Comparison of ENCODE assay signal across 8 cellular contexts in the genomic region with DNA sequence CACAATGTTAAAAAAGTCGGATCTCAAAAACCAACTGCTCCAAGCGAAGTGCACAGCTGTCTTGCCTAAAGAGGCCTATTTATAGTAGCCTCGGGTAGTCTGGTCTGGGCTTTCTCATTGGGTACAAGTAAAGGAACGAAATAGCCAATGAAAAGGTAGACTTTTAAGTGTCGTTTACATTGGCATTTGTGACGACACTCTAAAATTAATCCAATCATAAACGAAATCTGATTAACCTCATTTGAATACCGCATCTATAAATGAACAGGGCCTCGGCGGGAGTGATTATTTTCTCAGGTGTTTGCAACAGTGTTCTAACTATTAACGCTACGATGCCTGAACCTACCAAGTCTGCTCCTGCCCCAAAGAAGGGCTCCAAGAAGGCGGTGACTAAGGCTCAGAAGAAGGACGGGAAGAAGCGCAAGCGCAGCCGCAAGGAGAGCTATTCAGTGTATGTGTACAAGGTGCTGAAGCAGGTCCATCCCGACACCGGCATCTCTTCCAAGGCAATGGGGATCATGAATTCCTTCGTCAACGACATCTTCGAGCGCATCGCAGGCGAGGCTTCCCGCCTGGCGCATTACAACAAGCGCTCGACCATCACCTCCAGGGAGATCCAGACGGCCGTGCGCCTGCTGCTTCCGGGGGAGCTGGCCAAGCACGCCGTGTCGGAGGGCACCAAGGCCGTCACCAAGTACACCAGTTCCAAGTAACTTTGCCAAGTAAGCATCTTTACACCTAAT.
DNase-seq lines count a peak whose midpoint lies in the region; ATAC-seq and TF ChIP-seq lines count a peak whose summit lies in the region.

No MANE protein-coding gene starts in this region.

- no peak overlapping the region for H2AFZ ChIP-seq in DND-41 (ENCODE audit: low read depth, low read length)
- H2AFZ ChIP-seq in GM23248, result peak overlapping the region; percentile 63

- H3K27me3 ChIP-seq in DND-41 (ENCODE audit: insufficient read depth, low read length, poor library complexity), result no peaks in the 10 kb centered on the region
- H3K27me3 ChIP-seq in GM23248 (replicated peaks; ENCODE audit: insufficient read depth), result no peaks in the 10 kb centered on the region

- peaks cover 0 to 3% (median 2%) of the 10 kb centered on the region in 3 donors for H3K36me3 Mint-ChIP-seq in naive thymus-derived CD8-positive, alpha-beta T cell

- peaks cover 36% of the 10 kb centered on the region for H3F3A ChIP-seq in GM23248 (ENCODE audit: insufficient read depth)

- ATAC-seq in DND-41 (ENCODE audit: insufficient read depth, low read depth), result peak; percentile 67
- peak; percentile 71 to 73 for ATAC-seq in naive thymus-derived CD8-positive, alpha-beta T cell

- POLR2A ChIA-PET in naive thymus-derived CD8-positive, alpha-beta T cell (lab: Charles Lee), result interaction anchor here (0.8 to 8.4 kb wide), 48 partner anchors 11 to 1736 kb away, joined by 3 to 1613 read pairs (median 29); a partner anchor contains a TSS

- H3K9me3 ChIP-seq in DND-41 (ENCODE audit: insufficient read depth, low read length, severe bottlenecking) (no peaks in the 10 kb centered on the region), GM23248 (ENCODE audit: low read depth) (no peaks in the 10 kb centered on the region)

- H3K9me3 Mint-ChIP-seq in naive thymus-derived CD8-positive, alpha-beta T cell, result no peaks in the 10 kb centered on the region

- peaks cover 34% of the 10 kb centered on the region for H3K4me1 ChIP-seq in DND-41 (ENCODE audit: insufficient read depth, low read length)
- peaks cover 16% of the 10 kb centered on the region for H3K4me1 ChIP-seq in GM23248 (ENCODE audit: insufficient read depth)

- DNase-seq in DND-41 (peak; percentile 93), GM23248 (peak; percentile 97), Kasumi-1 (lab: John Stamatoyannopoulos, UW) (peak; percentile 99 to 100), RPMI7951 (ENCODE audit: low read depth) (peak; percentile 99), fibroblast of peridontal ligament (ENCODE audit: extremely low read depth) (peak; percentile 99)
- peak; percentile 57 for DNase-seq in activated T-helper 9 cell treated with anti-CD3 and anti-CD28 coated beads, Interleukin-2, amount 50 U/mL, for 16 hours (ENCODE audit: low read depth)
- peak; percentile 54 to 96 (median 92) for DNase-seq in naive thymus-derived CD8-positive, alpha-beta T cell
- peak; percentile 77 to 100 (median 92) for DNase-seq in stimulated activated naive CD4-positive, alpha-beta T cell (lab: John Stamatoyannopoulos, UW)

- H3K9me2 ChIP-seq in GM23248 (ENCODE audit: insufficient read depth), result no peaks in the 10 kb centered on the region

- H3K36me3 ChIP-seq in DND-41 (ENCODE audit: insufficient read depth, low read length) (peaks cover 5% of the 10 kb centered on the region; the same call in 1 of the 2 replicates), GM23248 (ENCODE audit: low read depth) (no peaks in the 10 kb centered on the region)

- H3K4me1 Mint-ChIP-seq in naive thymus-derived CD8-positive, alpha-beta T cell, result peaks cover 24 to 53% (median 42%) of the 10 kb centered on the region in 4 donors

- H3K4me3 ChIP-seq in DND-41 (ENCODE audit: low read depth in 1 of 2, low read length in 2 of 2) (peak overlapping the region; percentile 62 to 78; a peak in 3 of 4 replicates), GM23248 (peak overlapping the region; percentile 94)

- H3K27ac ChIP-seq in DND-41 (ENCODE audit: low read length) (peak overlapping the region; percentile 95), GM23248 (peak overlapping the region; percentile 88)

- H3K9ac ChIP-seq in DND-41 (ENCODE audit: low read depth, low read length) (peak overlapping the region; percentile 90), GM23248 (peak overlapping the region; percentile 90)

- in situ Hi-C loops in GM23248 (cut with MboI), result no loop called here

- TF ChIP-seq CTCF in DND-41 (IDR thresholded peaks at IDR 0.05; ENCODE audit: borderline replicate concordance, extremely low read depth, low read length, poor library complexity, severe bottlenecking), result no peak

- 1% methylated on average over 37 of the region's 37 CpGs for WGBS in GM23248 (ENCODE audit: low coverage in 1 of 2, low lambda C conversion rate in 2 of 2, missing lambda C conversion rate in 2 of 2), 2 experiments

- H3K4me2 ChIP-seq in DND-41 (ENCODE audit: insufficient read depth, low read length) (peak overlapping the region; percentile 65), GM23248 (ENCODE audit: unreplicated experiment) (peak overlapping the region; percentile 97)

- H3K4me3 Mint-ChIP-seq in naive thymus-derived CD8-positive, alpha-beta T cell, result peak overlapping the region; percentile 89 to 99 (median 96)

- H4K20me1 ChIP-seq in DND-41 (ENCODE audit: insufficient read depth, low read length) (peaks cover 18% of the 10 kb centered on the region), GM23248 (ENCODE audit: insufficient read depth) (no peaks in the 10 kb centered on the region)

- no peaks in the 10 kb centered on the region for H3K27me3 Mint-ChIP-seq in naive thymus-derived CD8-positive, alpha-beta T cell

- H3K79me2 ChIP-seq in DND-41 (ENCODE audit: insufficient read depth, low read length), result peaks cover 39% of the 10 kb centered on the region
- H3K79me2 ChIP-seq in GM23248 (ENCODE audit: insufficient read depth), result peaks cover 38% of the 10 kb centered on the region

- H3K27ac Mint-ChIP-seq in naive thymus-derived CD8-positive, alpha-beta T cell, result peak overlapping the region; percentile 92 to 100 (median 98)

Comparison
In these comparisons a context has a peak if more than half of its experiments do, and no peak if none do; other contexts are left out.
1. Peak in every context shown above with its lines: DNase-seq, ATAC-seq, H3K4me3 ChIP-seq and H3K27ac ChIP-seq.